In genomic region chr5:688348-688747, GRCh38 we compare ENCODE assay signal across 2 cellular contexts. TPM values are rescaled to one million over a fixed set of nuclear protein-coding genes. Genes with fewer than 3 reads are reported as not detected.
"Had no signal": no experiment of that assay in that cellular context is flagged by ENCODE, and none has a peak within 500 bp of the region (broad histone marks: within the 10 kb centered on the region; RNA-seq: fewer than 3 reads in every experiment).

No MANE protein-coding gene starts in this region.

RNA-seq across cellular contexts. Expression of gene TPPP, which starts 4.8 kb away (rescaled TPM):
- total RNA-seq: osteoblast, smooth muscle cell had no signal
- polyA plus RNA-seq: smooth muscle cell had no signal
